In genomic region chr2:195026261-195026660, GRCh38 we compare ENCODE assay signal across 20 cellular contexts.
A peak's percentile ranks its signal among the peaks of the same experiment; 100 is the strongest.
DNase-seq lines count a peak whose midpoint lies in the region; ATAC-seq and TF ChIP-seq lines count a peak whose summit lies in the region.
"Had no signal": no experiment of that assay in that cellular context is flagged by ENCODE, and none has a peak within 500 bp of the region (broad histone marks: within the 10 kb centered on the region; RNA-seq: fewer than 3 reads in every experiment).

No MANE protein-coding gene starts in this region.

- H4K20me1 ChIP-seq in DND-41 (ENCODE audit: insufficient read depth, low read length) (no peaks in the 10 kb centered on the region), hepatocyte (ENCODE audit: insufficient read depth, poor library complexity, severe bottlenecking) (no peaks in the 10 kb centered on the region)

- H3K4me3 ChIP-seq in DND-41 (ENCODE audit: low read depth in 1 of 2, low read length in 2 of 2) (no peak overlapping the region), astrocyte of the spinal cord (ENCODE audit: low read depth, low read length) (no peak overlapping the region), hepatocyte (no peak overlapping the region), right atrium auricular region (no peak overlapping the region)
- H3K4me3 ChIP-seq: esophagus muscularis mucosa, pancreas, vagina had no signal

- no peaks in the 10 kb centered on the region for H3K9me2 ChIP-seq in hepatocyte (replicated peaks; ENCODE audit: insufficient read depth)

- in situ Hi-C loops in astrocyte of the spinal cord (cut with HindIII; ENCODE audit: low sequenced_read_pairs), result no loop called here

- no peaks in the 10 kb centered on the region for H3K79me2 ChIP-seq in DND-41 (ENCODE audit: insufficient read depth, low read length)
- H3K79me2 ChIP-seq in hepatocyte, result no peaks in the 10 kb centered on the region

- no peaks in the 10 kb centered on the region for H3K36me3 ChIP-seq in DND-41 (ENCODE audit: insufficient read depth, low read length)
- no peaks in the 10 kb centered on the region for H3K36me3 ChIP-seq in hepatocyte (replicated peaks; ENCODE audit: insufficient read depth, low read depth)
- no peaks in the 10 kb centered on the region for H3K36me3 ChIP-seq in right atrium auricular region
- H3K36me3 ChIP-seq: esophagus muscularis mucosa, pancreas, vagina had no signal

- H3K9ac ChIP-seq in DND-41 (ENCODE audit: low read depth, low read length), result no peak overlapping the region

- H3K4me2 ChIP-seq in DND-41 (ENCODE audit: insufficient read depth, low read length), result no peak overlapping the region
- H3K4me2 ChIP-seq in hepatocyte, result no peak overlapping the region

- H3K4me1 ChIP-seq in DND-41 (ENCODE audit: insufficient read depth, low read length) (peaks cover 10% of the 10 kb centered on the region), hepatocyte (ENCODE audit: insufficient read depth) (no peaks in the 10 kb centered on the region), right atrium auricular region (no peaks in the 10 kb centered on the region)
- H3K4me1 ChIP-seq: pancreas, vagina had no signal

- H2AFZ ChIP-seq in DND-41 (ENCODE audit: low read depth, low read length), result no peak overlapping the region
- H2AFZ ChIP-seq in hepatocyte, result no peak overlapping the region

- H3K27me3 ChIP-seq in DND-41 (ENCODE audit: insufficient read depth, low read length, poor library complexity) (no peaks in the 10 kb centered on the region), hepatocyte (no peaks in the 10 kb centered on the region), right atrium auricular region (no peaks in the 10 kb centered on the region)
- H3K27me3 ChIP-seq: esophagus muscularis mucosa, pancreas, vagina had no signal

- DNase-seq in DND-41 (peak; percentile 49), LHCN-M2 (ENCODE audit: low read depth) (peak; percentile 65), astrocyte of the spinal cord (ENCODE audit: low read depth, low spot score) (peak; percentile 53), hepatocyte (ENCODE audit: low spot score) (peak; percentile 19), right atrium auricular region (ENCODE audit: low spot score) (no peak)
- DNase-seq in activated effector memory CD4-positive, alpha-beta T cell treated with Interleukin-2 at 50 U/mL for 16 hours, result no peak
- DNase-seq: activated CD4-positive, alpha-beta T cell treated with anti-CD3 and anti-CD28 coated beads, Interleukin-2, amount 50 U/mL, for 4 hours; activated naive CD4-positive, alpha-beta T cell treated with anti-CD3 and anti-CD28 coated beads, Interleukin-2, amount 50 U/mL, for 16 hours; GOT3; islet precursor cell; naive thymus-derived CD8-positive, alpha-beta T cell; NCI-H1092 treated with DMSO at 0.1 percent for 48 hours; NCI-H774; pancreas; RPMI8226; stimulated activated CD4-positive, alpha-beta T cell treated with anti-CD3 and anti-CD28 coated beads, Interleukin-4, amount 100 ng/mL, for 1 hour had no signal

- WGBS in hepatocyte (ENCODE audit: low lambda C conversion rate, missing lambda C conversion rate), result 75% methylated on average over 1 of the region's 1 CpG

- TF ChIP-seq CTCF in DND-41 (IDR thresholded peaks at IDR 0.05; ENCODE audit: borderline replicate concordance, extremely low read depth, low read length, poor library complexity, severe bottlenecking) (no peak), astrocyte of the spinal cord (IDR thresholded peaks at IDR 0.05; ENCODE audit: low read depth, low read length) (no peak), hepatocyte (IDR thresholded peaks at IDR 0.05; ENCODE audit: poor library complexity) (no peak), right atrium auricular region (IDR thresholded peaks at IDR 0.05) (no peak)

- H3K27ac ChIP-seq in DND-41 (ENCODE audit: low read length), result no peak overlapping the region
- no peak overlapping the region for H3K27ac ChIP-seq in hepatocyte
- no peak overlapping the region for H3K27ac ChIP-seq in right atrium auricular region
- H3K27ac ChIP-seq: esophagus muscularis mucosa, pancreas, vagina had no signal

- ATAC-seq in DND-41 (ENCODE audit: insufficient read depth, low read depth) (peak; percentile 86), HG03280 (IDR thresholded peaks at IDR 0.05; ENCODE audit: unreplicated experiment) (no peak), GM19023 (IDR thresholded peaks at IDR 0.05; ENCODE audit: unreplicated experiment) (no peak)
- ATAC-seq: naive thymus-derived CD8-positive, alpha-beta T cell; pancreas had no signal

- H3K9me3 ChIP-seq in DND-41 (ENCODE audit: insufficient read depth, low read length, severe bottlenecking), result no peaks in the 10 kb centered on the region
- H3K9me3 ChIP-seq in hepatocyte (ENCODE audit: low read depth), result no peaks in the 10 kb centered on the region
- H3K9me3 ChIP-seq in right atrium auricular region, result no peaks in the 10 kb centered on the region
- H3K9me3 ChIP-seq: esophagus muscularis mucosa, pancreas, vagina had no signal

Comparison
In these comparisons a context has a peak if more than half of its experiments do, and no peak if none do; other contexts are left out.
1. DNase-seq: peak in DND-41 (single experiment), LHCN-M2 (single experiment), astrocyte of the spinal cord (single experiment) and hepatocyte (single experiment); none in activated effector memory CD4-positive, alpha-beta T cell treated with Interleukin-2 at 50 U/mL for 16 hours (single experiment) and right atrium auricular region (single experiment).